ENCODE assay signal across 1 cellular context in genomic region chr3:178003756-178004155, GRCh38.
TF ChIP-seq lines count a peak whose summit lies in the region.

No MANE protein-coding gene starts in this region.

TF ChIP-seq in GM23338, 12 proteins besides CTCF, POLR2A, EP300 and RAD21 (continued from another document):
- TF ChIP-seq ZNF462 (CRISPR knock-in tag; IDR thresholded peaks at IDR 0.05) (no peak), CREB1 (CRISPR knock-in tag; IDR thresholded peaks at IDR 0.05; ENCODE audit: low read depth) (no peak), EZH2 (IDR thresholded peaks at IDR 0.05; ENCODE audit: low read depth, unreplicated experiment) (no peak), NANOG (IDR thresholded peaks at IDR 0.05; ENCODE audit: borderline replicate concordance) (no peak), STAT1 (IDR thresholded peaks at IDR 0.05; ENCODE audit: unreplicated experiment) (no peak), JUNB (IDR thresholded peaks at IDR 0.05; ENCODE audit: unreplicated experiment) (no peak), ETS1 (IDR thresholded peaks at IDR 0.05) (no peak), EZH2phosphoT487 (IDR thresholded peaks at IDR 0.05; ENCODE audit: unreplicated experiment) (no peak), POLR2AphosphoS5 (IDR thresholded peaks at IDR 0.05; ENCODE audit: low read depth) (no peak)
